ENCODE assay signal across 11 cellular contexts in the genomic region with DNA sequence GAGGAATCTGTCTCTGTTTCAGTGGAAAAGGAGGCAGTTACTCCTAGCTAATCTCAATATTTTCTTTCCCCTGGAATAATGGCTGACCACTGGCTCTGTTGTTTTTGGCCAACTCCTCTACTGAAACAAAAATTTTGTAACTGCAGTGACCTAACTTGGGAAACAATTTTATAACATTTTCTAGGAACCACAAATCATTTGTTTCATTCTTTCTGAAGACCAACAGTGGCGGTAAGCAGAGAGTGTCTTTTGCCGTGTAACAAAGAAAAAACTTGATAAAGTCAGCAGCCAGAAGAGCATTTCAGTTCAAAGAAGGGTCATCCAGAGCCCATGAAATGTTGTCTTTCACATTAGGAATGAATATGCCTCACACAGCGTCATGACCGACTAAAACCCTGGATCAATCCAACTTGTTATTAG. TPM values are rescaled to one million over a fixed set of nuclear protein-coding genes. Genes with fewer than 3 reads are reported as not detected.
A peak's percentile ranks its signal among the peaks of the same experiment; 100 is the strongest.
DNase-seq lines count a peak whose midpoint lies in the region; ATAC-seq, FAIRE-seq and TF ChIP-seq lines count a peak whose summit lies in the region.
"Had no signal": no experiment of that assay in that cellular context is flagged by ENCODE, and none has a peak within 500 bp of the region (broad histone marks: within the 10 kb centered on the region; RNA-seq: fewer than 3 reads in every experiment).

No MANE protein-coding gene starts in this region.

- POLR2A ChIA-PET in MCF 10A (lab: Yijun Ruan, JAX), result interaction anchor here (0.6 to 9.9 kb wide), 27 partner anchors 8 to 963 kb away, joined by 3 to 348 read pairs (median 5); partner anchors contain the start of genes BFSP1, DSTN, RRBP1 and ZNF133
- POLR2A ChIA-PET in Caco-2 (lab: Charles Lee), result no interaction called here

- no peak overlapping the region for H3K4me3 Mint-ChIP-seq in MCF 10A (ENCODE audit: unreplicated experiment)
- H3K4me3 Mint-ChIP-seq in Caco-2 (ENCODE audit: unreplicated experiment), result no peak overlapping the region
- H3K4me3 Mint-ChIP-seq: activated naive CD4-positive, alpha-beta T cell treated with anti-CD3 and anti-CD28 coated beads, Interleukin-2, amount 10 ng/mL, durations not matched to agents 7 days and 5 days had no signal

- intact Hi-C loops in MCF 10A (cut with micrococcal nuclease), result loop anchor here (1.0 kb wide), 2 partner anchors 15 to 26 kb away; no protein-coding TSS in a partner anchor
- intact Hi-C loops in Caco-2 (cut with micrococcal nuclease; ENCODE audit: unreplicated experiment), result no loop called here

- H3K27me3 Mint-ChIP-seq in MCF 10A (ENCODE audit: insufficient read depth, unreplicated experiment) (no peaks in the 10 kb centered on the region), Caco-2 (ENCODE audit: insufficient read depth, unreplicated experiment) (no peaks in the 10 kb centered on the region)

- H3K36me3 ChIP-seq in skeletal muscle tissue (ENCODE audit: control insufficient read depth in 3 of 3, insufficient read depth in 3 of 3, low read length in 3 of 3) (no peaks in the 10 kb centered on the region), Caco-2 (ENCODE audit: control insufficient read depth, insufficient read depth, low read length) (no peaks in the 10 kb centered on the region)

- DNase-seq in GM03348 (ENCODE audit: low spot score), result peak; percentile 72
- peak; percentile 71 for DNase-seq in MCF 10A (ENCODE audit: unreplicated experiment)
- DNase-seq in hepatic stellate cell (ENCODE audit: low spot score), result peak; percentile 52
- no peak for DNase-seq in NCI-H774 (lab: John Stamatoyannopoulos, UW)
- DNase-seq in Caco-2, result no peak
- no peak for DNase-seq in H54 (ENCODE audit: insufficient read length, low spot score)
- DNase-seq: activated naive CD4-positive, alpha-beta T cell treated with anti-CD3 and anti-CD28 coated beads, Interleukin-2, amount 10 ng/mL, durations not matched to agents 7 days and 5 days; GOT3; NCI-H1048 had no signal

- TF ChIP-seq POLR2A in H54 (IDR thresholded peaks at IDR 0.05; ENCODE audit: low read depth, low read length), result no peak

- no peak overlapping the region for H3K9ac ChIP-seq in skeletal muscle tissue (ENCODE audit: low read depth in 1 of 3, low read length in 3 of 3)

- no peak for FAIRE-seq in H54 (lab: Jason Lieb, UNC)

- H3K4me1 Mint-ChIP-seq in MCF 10A (ENCODE audit: insufficient read depth, unreplicated experiment) (peaks cover 27% of the 10 kb centered on the region), Caco-2 (ENCODE audit: low read depth, unreplicated experiment) (peaks cover 18% of the 10 kb centered on the region)
- H3K4me1 Mint-ChIP-seq: activated naive CD4-positive, alpha-beta T cell treated with anti-CD3 and anti-CD28 coated beads, Interleukin-2, amount 10 ng/mL, durations not matched to agents 7 days and 5 days had no signal

- H3K36me3 Mint-ChIP-seq in MCF 10A (ENCODE audit: insufficient read depth, unreplicated experiment) (no peaks in the 10 kb centered on the region), Caco-2 (ENCODE audit: insufficient read depth, unreplicated experiment) (peaks cover 4% of the 10 kb centered on the region)
- H3K36me3 Mint-ChIP-seq: activated naive CD4-positive, alpha-beta T cell treated with anti-CD3 and anti-CD28 coated beads, Interleukin-2, amount 10 ng/mL, durations not matched to agents 7 days and 5 days had no signal

- H3K27ac ChIP-seq in skeletal muscle tissue (ENCODE audit: low read depth, low read length), result peak overlapping the region; percentile 75

- ATAC-seq in HG02884 (IDR thresholded peaks at IDR 0.05; ENCODE audit: unreplicated experiment), result no peak

- TF ChIP-seq CTCF in MCF 10A (IDR thresholded peaks at IDR 0.05; ENCODE audit: unreplicated experiment) (no peak), Caco-2 (IDR thresholded peaks at IDR 0.05; ENCODE audit: insufficient read depth in 1 of 2, low read depth in 1 of 2, low read length in 1 of 2, severe bottlenecking in 1 of 2, unreplicated experiment in 1 of 2) (no peak)

- H3K27me3 ChIP-seq in skeletal muscle tissue (ENCODE audit: control insufficient read depth in 3 of 3, insufficient read depth in 3 of 3, low read length in 3 of 3), result peaks cover 0 to 2% (median 0%) of the 10 kb centered on the region in 3 donors
- H3K27me3 ChIP-seq in Caco-2 (replicated peaks; ENCODE audit: control insufficient read depth, insufficient read depth, low read length), result no peaks in the 10 kb centered on the region

- no TSS peak for BruUV-seq in MCF 10A (replicated peaks; lab: Mats Ljungman, UMichigan)
- BruUV-seq in Caco-2 (replicated peaks; lab: Mats Ljungman, UMichigan), result no TSS peak

- H3K4me1 ChIP-seq in skeletal muscle tissue (ENCODE audit: control insufficient read depth in 3 of 3, insufficient read depth in 3 of 3, low read length in 3 of 3) (peaks cover 0 to 17% (median 3%) of the 10 kb centered on the region in 3 donors), Caco-2 (peaks cover 11% of the 10 kb centered on the region; the same call in 1 of the 2 replicates)

- H3K27ac Mint-ChIP-seq in MCF 10A (ENCODE audit: low read depth, unreplicated experiment) (no peak overlapping the region), Caco-2 (ENCODE audit: unreplicated experiment) (no peak overlapping the region)
- H3K27ac Mint-ChIP-seq: activated naive CD4-positive, alpha-beta T cell treated with anti-CD3 and anti-CD28 coated beads, Interleukin-2, amount 10 ng/mL, durations not matched to agents 7 days and 5 days had no signal

- CTCF ChIA-PET in MCF 10A (lab: Yijun Ruan, JAX), result interaction anchor here (0.6 to 7.9 kb wide), 15 partner anchors 10 to 454 kb away, joined by 3 to 75 read pairs (median 4); partner anchors contain the start of gene DSTN
- CTCF ChIA-PET in Caco-2 (lab: Charles Lee), result interaction anchor here (0.6 to 1.2 kb wide), 2 partner anchors 10 to 27 kb away, joined by 3 to 4 read pairs; partner anchors contain the start of gene DSTN

- no peaks in the 10 kb centered on the region for H3K9me3 ChIP-seq in skeletal muscle tissue (ENCODE audit: control insufficient read depth in 3 of 3, low read length in 3 of 3)
- H3K9me3 ChIP-seq in Caco-2, result no peaks in the 10 kb centered on the region

- H3K9me3 Mint-ChIP-seq in MCF 10A (ENCODE audit: unreplicated experiment) (no peaks in the 10 kb centered on the region), Caco-2 (ENCODE audit: unreplicated experiment) (no peaks in the 10 kb centered on the region)
- H3K9me3 Mint-ChIP-seq: activated naive CD4-positive, alpha-beta T cell treated with anti-CD3 and anti-CD28 coated beads, Interleukin-2, amount 10 ng/mL, durations not matched to agents 7 days and 5 days had no signal

- H3K4me3 ChIP-seq in skeletal muscle tissue (ENCODE audit: low read length in 3 of 3) (no peak overlapping the region), Caco-2 (ENCODE audit: low read depth, low read length) (no peak overlapping the region)

RNA-seq across cellular contexts. Expression of gene BFSP1, which starts 11.8 kb away (rescaled TPM):
- total RNA-seq in MCF 10A (2022) (3.5 and 3.9 TPM in 2 replicates), skeletal muscle tissue (1.0 TPM), Caco-2 (2022) (20.4 and 22.7 TPM in 2 replicates)

RNA-seq across cellular contexts. Expression of gene DSTN, which starts 26.9 kb away (rescaled TPM):
- total RNA-seq in MCF 10A (2022) (217 and 280 TPM in 2 replicates), skeletal muscle tissue (104 TPM), Caco-2 (2022) (313 and 318 TPM in 2 replicates)

Comparison
In these comparisons a context has a peak if more than half of its experiments do, and no peak if none do; other contexts are left out.
1. DNase-seq: peak in GM03348 (single experiment), MCF 10A (single experiment) and hepatic stellate cell (single experiment); none in NCI-H774 (single experiment), Caco-2 (0 of 2) and H54 (single experiment).